Comparison of ENCODE assay signal across 9 cellular contexts in the genomic region with DNA sequence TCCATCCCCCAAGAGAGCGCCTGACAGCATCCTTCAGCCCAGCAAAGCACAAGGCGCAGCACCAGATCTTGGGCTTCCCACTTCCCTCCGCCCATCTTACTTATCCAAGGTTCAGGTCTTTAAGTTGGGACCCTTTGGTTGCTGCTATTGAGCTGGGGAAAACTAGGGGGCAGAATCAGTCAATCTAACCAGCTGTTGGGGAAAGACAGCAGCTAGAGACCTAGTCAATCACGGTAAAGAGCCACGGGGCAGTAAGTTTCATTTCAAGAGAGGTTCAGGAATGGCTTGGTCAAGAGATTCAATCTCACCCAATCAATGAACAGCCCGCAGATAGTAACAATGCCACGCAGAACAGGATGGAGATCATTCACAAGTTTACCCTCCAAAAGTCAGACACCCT. TPM values are rescaled to one million over a fixed set of nuclear protein-coding genes. Genes with fewer than 3 reads are reported as not detected.
DNase-seq lines count a peak whose midpoint lies in the region; ATAC-seq lines count a peak whose summit lies in the region.
"Had no signal": no experiment of that assay in that cellular context is flagged by ENCODE, and none has a peak within 500 bp of the region (broad histone marks: within the 10 kb centered on the region; RNA-seq: fewer than 3 reads in every experiment).

No MANE protein-coding gene starts in this region.

- no peaks in the 10 kb centered on the region for H3K9me3 Mint-ChIP-seq in T-cell

- H3K27ac ChIP-seq in right cardiac atrium (ENCODE audit: low read length): no peak overlapping the region
- peak overlapping the region in 1 of 21 experiments; percentile 65 for H3K27ac ChIP-seq in skin epidermis
- H3K27ac ChIP-seq: parathyroid adenoma had no signal

- peaks cover 21 to 29% (median 25%) of the 10 kb centered on the region in 3 donors for H3K4me1 Mint-ChIP-seq in T-cell

- DNase-seq in NCI-H748 (lab: John Stamatoyannopoulos, UW; ENCODE audit: unreplicated experiment): peak; percentile 49
- no peak for DNase-seq in NCI-H748 treated with DMSO at 0.1 percent for 48 hours (lab: John Stamatoyannopoulos, UW)
- DNase-seq in T-cell: no peak
- DNase-seq in right cardiac atrium: peak in 1 of 3 donors; percentile 26
- no peak for DNase-seq in mucosa of gallbladder (ENCODE audit: low spot score)
- DNase-seq in RPMI8226: no peak

- H3K27ac Mint-ChIP-seq in T-cell: no peak overlapping the region

- intact Hi-C loops in right cardiac atrium (cut with DNase I): loop anchor here in 3 of 4 donors (5.0 to 10.0 kb wide), 3 partner anchors 44 to 359 kb away; no protein-coding TSS in a partner anchor

- H3K4me3 Mint-ChIP-seq in T-cell: peak overlapping the region; percentile 60 to 83 (median 79)

- H3K36me3 Mint-ChIP-seq in T-cell: peaks cover 5% of the 10 kb centered on the region

- CTCF ChIA-PET in T-cell (lab: Charles Lee): interaction anchor here in 1 of 2 donors (0.5 to 1.7 kb wide), 3 partner anchors 182 to 486 kb away, joined by 3 to 6 read pairs (median 3); no protein-coding TSS in a partner anchor

- no peak for ATAC-seq in T-cell (replicated peaks in 1 of 4)
- no peak for ATAC-seq in right cardiac atrium
- no peak for ATAC-seq in HG02759 (IDR thresholded peaks at IDR 0.05; ENCODE audit: unreplicated experiment)

- H3K27me3 Mint-ChIP-seq in T-cell: peaks cover 43 to 56% of the 10 kb centered on the region in 2 donors

- no peaks in the 10 kb centered on the region for H3K27me3 ChIP-seq in right cardiac atrium (ENCODE audit: control insufficient read depth, insufficient read depth)

- H3K9me3 ChIP-seq in right cardiac atrium (ENCODE audit: control insufficient read depth, low read length): no peaks in the 10 kb centered on the region

- H3K4me1 ChIP-seq in right cardiac atrium (ENCODE audit: control insufficient read depth, insufficient read depth, low read length): peaks cover 9% of the 10 kb centered on the region
- H3K4me1 ChIP-seq: parathyroid adenoma had no signal

- 39% methylated on average over 7 of the region's 7 CpGs for WGBS in right cardiac atrium

- peak overlapping the region; percentile 61 for H3K4me3 ChIP-seq in right cardiac atrium (ENCODE audit: low read length)
- peak overlapping the region in 6 of 7 experiments; percentile 50 to 60 (median 50) for H3K4me3 ChIP-seq in skin epidermis

- POLR2A ChIA-PET in T-cell (lab: Charles Lee): no interaction called here

RNA-seq across cellular contexts. Expression of gene ABTB2, which starts 1.7 kb away (rescaled TPM):
- under 1 TPM; 0.50 to 0.93 (median 0.82) TPM for total RNA-seq in T-cell
- 10 to 100 TPM in 3 of 4 donors, 1 to 10 TPM in 1; 8.5 to 14.1 (median 12.4) TPM for total RNA-seq in right cardiac atrium
- polyA plus RNA-seq in right cardiac atrium: 3.7 TPM
- total RNA-seq in mucosa of gallbladder: 9.8 TPM
